9 cellular contexts compared by ENCODE assay signal in the genomic region with DNA sequence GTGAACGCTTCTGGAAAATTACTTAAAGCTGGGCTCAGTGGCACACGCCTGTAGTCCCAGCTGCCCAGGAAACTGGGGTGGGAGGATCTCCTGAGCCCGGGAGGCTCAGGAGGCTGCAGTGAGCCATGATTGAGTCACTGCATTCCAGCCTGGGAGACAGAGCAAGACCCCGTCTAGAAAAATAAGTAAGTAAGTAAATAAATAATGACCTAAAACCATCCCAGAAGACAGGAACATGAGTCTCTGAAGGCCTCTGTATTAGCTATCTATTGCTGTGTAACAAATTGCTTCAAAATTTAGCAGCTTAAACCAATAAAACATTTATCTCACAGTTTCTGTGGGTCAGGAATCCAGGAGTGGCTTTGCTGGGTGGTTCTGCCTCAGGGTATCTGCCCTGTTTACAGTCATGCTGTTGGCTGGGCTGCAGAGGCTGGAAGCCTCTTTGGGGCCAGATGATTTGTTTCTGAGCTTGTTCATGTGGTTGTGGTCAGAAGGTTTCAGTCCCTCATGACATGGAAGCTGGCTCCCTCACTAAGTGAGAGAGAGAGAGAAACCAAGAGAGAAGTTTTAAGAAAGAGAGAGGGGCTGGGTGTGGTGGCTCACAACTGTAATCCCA. TPM values are rescaled to one million over a fixed set of nuclear protein-coding genes. Genes with fewer than 3 reads are reported as not detected.
DNase-seq lines count a peak whose midpoint lies in the region; ATAC-seq, FAIRE-seq and TF ChIP-seq lines count a peak whose summit lies in the region.
"Had no signal": no experiment of that assay in that cellular context is flagged by ENCODE, and none has a peak within 500 bp of the region (broad histone marks: within the 10 kb centered on the region; RNA-seq: fewer than 3 reads in every experiment).

No MANE protein-coding gene starts in this region.

- H3K9me3 Mint-ChIP-seq in activated CD4-positive, alpha-beta T cell treated with anti-CD3 and anti-CD28 coated beads for 36 hours (ENCODE audit: low read depth) = no peaks in the 10 kb centered on the region
- no peaks in the 10 kb centered on the region for H3K9me3 Mint-ChIP-seq in dendritic cell treated with granulocyte-macrophage colony-stimulating factor and Interleukin-4, amounts not matched to agents 40 ng/mL and 50 ng/mL, for 4 days

- DNase-seq in activated CD4-positive, alpha-beta T cell treated with anti-CD3 and anti-CD28 coated beads for 36 hours = peak; percentile 74
- DNase-seq in activated CD4-positive, alpha-beta T cell treated with anti-CD3 and anti-CD28 coated beads for 4 hours = no peak
- DNase-seq in RCC 7860 (ENCODE audit: low spot score) (peak; percentile 94), left ventricle myocardium inferior (no peak)
- peak; percentile 68 for DNase-seq in stimulated activated CD8-positive, alpha-beta memory T cell treated with anti-CD3 and anti-CD28 coated beads, Interleukin-4, amount 100 ng/mL, for 48 hours

- CTCF ChIA-PET in activated CD4-positive, alpha-beta T cell treated with anti-CD3 and anti-CD28 coated beads for 36 hours (lab: Charles Lee) = interaction anchor here (0.7 to 2.7 kb wide), 7 partner anchors 34 to 1167 kb away, joined by 3 to 9 read pairs (median 3); partner anchors contain the start of gene NCOA3

- H3K27ac Mint-ChIP-seq in activated CD4-positive, alpha-beta T cell treated with anti-CD3 and anti-CD28 coated beads for 36 hours = peak overlapping the region; percentile 73
- peak overlapping the region; percentile 50 for H3K27ac Mint-ChIP-seq in dendritic cell treated with granulocyte-macrophage colony-stimulating factor and Interleukin-4, amounts not matched to agents 40 ng/mL and 50 ng/mL, for 4 days

- peaks cover 38% of the 10 kb centered on the region for H3K4me1 Mint-ChIP-seq in activated CD4-positive, alpha-beta T cell treated with anti-CD3 and anti-CD28 coated beads for 36 hours
- H3K4me1 Mint-ChIP-seq in dendritic cell treated with granulocyte-macrophage colony-stimulating factor and Interleukin-4, amounts not matched to agents 40 ng/mL and 50 ng/mL, for 4 days (ENCODE audit: low read depth) = peaks cover 18% of the 10 kb centered on the region

- peak; percentile 92 for FAIRE-seq in RCC 7860 (lab: Jason Lieb, UNC)

- no peak overlapping the region for H3K4me3 ChIP-seq in left ventricle myocardium inferior

- H3K27me3 Mint-ChIP-seq in activated CD4-positive, alpha-beta T cell treated with anti-CD3 and anti-CD28 coated beads for 36 hours = no peaks in the 10 kb centered on the region
- no peaks in the 10 kb centered on the region for H3K27me3 Mint-ChIP-seq in dendritic cell treated with granulocyte-macrophage colony-stimulating factor and Interleukin-4, amounts not matched to agents 40 ng/mL and 50 ng/mL, for 4 days

- H3K27me3 ChIP-seq in left ventricle myocardium inferior (ENCODE audit: low read depth) = no peaks in the 10 kb centered on the region

- no peaks in the 10 kb centered on the region for H3K36me3 Mint-ChIP-seq in activated CD4-positive, alpha-beta T cell treated with anti-CD3 and anti-CD28 coated beads for 36 hours (ENCODE audit: low read depth)
- no peaks in the 10 kb centered on the region for H3K36me3 Mint-ChIP-seq in dendritic cell treated with granulocyte-macrophage colony-stimulating factor and Interleukin-4, amounts not matched to agents 40 ng/mL and 50 ng/mL, for 4 days (ENCODE audit: low read depth)

- POLR2A ChIA-PET in activated CD4-positive, alpha-beta T cell treated with anti-CD3 and anti-CD28 coated beads for 36 hours (lab: Charles Lee) = interaction anchor here (0.9 kb wide), 1 partner anchor 34 kb away, joined by 4 read pairs; no protein-coding TSS in a partner anchor

- ATAC-seq in activated CD4-positive, alpha-beta T cell treated with anti-CD3 and anti-CD28 coated beads for 36 hours = peak; percentile 84
- ATAC-seq in HG02840 (IDR thresholded peaks at IDR 0.05; ENCODE audit: low FRiP score, unreplicated experiment) (peak; percentile 82), GM21717 (IDR thresholded peaks at IDR 0.05; ENCODE audit: unreplicated experiment) (no peak)

- no peaks in the 10 kb centered on the region for H3K9me3 ChIP-seq in left ventricle myocardium inferior (replicated peaks)

- intact Hi-C loops in activated CD4-positive, alpha-beta T cell treated with anti-CD3 and anti-CD28 coated beads for 36 hours (cut with DNase I, micrococcal nuclease) = loop anchor here (1.0 to 10.0 kb wide), 4 partner anchors 20 to 256 kb away; no protein-coding TSS in a partner anchor
- intact Hi-C loops in dendritic cell treated with granulocyte-macrophage colony-stimulating factor and Interleukin-4, amounts not matched to agents 40 ng/mL and 50 ng/mL, for 4 days (cut with micrococcal nuclease) = loop anchor here (10.0 kb wide), 1 partner anchor 52 kb away; the partner anchor contains the start of gene NCOA3
- intact Hi-C loops in left ventricle myocardium inferior (cut with micrococcal nuclease) = no loop called here

- TF ChIP-seq CTCF in left ventricle myocardium inferior (IDR thresholded peaks at IDR 0.05; ENCODE audit: borderline replicate concordance) = no peak

- no peak overlapping the region for H3K27ac ChIP-seq in left ventricle myocardium inferior (replicated peaks)
- H3K27ac ChIP-seq: C4-2B had no signal

- no peaks in the 10 kb centered on the region for H3K4me1 ChIP-seq in left ventricle myocardium inferior

- no peaks in the 10 kb centered on the region for H3K36me3 ChIP-seq in left ventricle myocardium inferior

- no peak overlapping the region for H3K4me3 Mint-ChIP-seq in activated CD4-positive, alpha-beta T cell treated with anti-CD3 and anti-CD28 coated beads for 36 hours
- no peak overlapping the region for H3K4me3 Mint-ChIP-seq in dendritic cell treated with granulocyte-macrophage colony-stimulating factor and Interleukin-4, amounts not matched to agents 40 ng/mL and 50 ng/mL, for 4 days

RNA-seq across cellular contexts. Expression of gene NCOA3, which starts 48.4 kb away (rescaled TPM):
- total RNA-seq in activated CD4-positive, alpha-beta T cell treated with anti-CD3 and anti-CD28 coated beads for 36 hours = 10 to 100 TPM; 76.4 to 83.4 TPM
- total RNA-seq in left ventricle myocardium inferior = 23.8 TPM

Comparison
In these comparisons a context has a peak if more than half of its experiments do, and no peak if none do; other contexts are left out.
1. DNase-seq: peak in activated CD4-positive, alpha-beta T cell treated with anti-CD3 and anti-CD28 coated beads for 36 hours (single experiment), RCC 7860 (single experiment) and stimulated activated CD8-positive, alpha-beta memory T cell treated with anti-CD3 and anti-CD28 coated beads, Interleukin-4, amount 100 ng/mL, for 48 hours (single experiment); none in activated CD4-positive, alpha-beta T cell treated with anti-CD3 and anti-CD28 coated beads for 4 hours (0 of 2) and left ventricle myocardium inferior (single experiment).